ENCODE assay signal across 12 cellular contexts in the genomic region with DNA sequence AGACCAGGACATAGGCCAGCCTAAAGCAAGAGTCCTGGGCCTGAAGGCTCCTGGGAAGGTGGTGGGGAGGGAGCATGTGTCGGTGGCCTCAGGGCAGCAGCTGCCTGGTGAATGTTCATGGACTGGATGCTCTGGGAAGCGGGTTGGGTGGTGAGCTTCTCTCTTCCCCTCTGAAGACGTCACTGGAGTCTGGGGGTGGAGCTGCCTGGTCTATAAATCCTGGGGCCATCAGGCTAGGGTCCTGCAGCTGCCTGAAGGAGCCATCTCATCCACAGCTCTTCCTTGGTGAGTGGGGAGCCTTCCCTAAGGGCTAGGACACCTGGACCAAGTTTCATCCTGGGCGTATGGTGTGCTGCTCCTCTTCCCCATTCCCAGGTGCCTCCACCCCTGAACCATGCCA. TPM values are rescaled to one million over a fixed set of nuclear protein-coding genes. Genes with fewer than 3 reads are reported as not detected.
DNase-seq lines count a peak whose midpoint lies in the region; ATAC-seq, FAIRE-seq and TF ChIP-seq lines count a peak whose summit lies in the region.
"Had no signal": no experiment of that assay in that cellular context is flagged by ENCODE, and none has a peak within 500 bp of the region (broad histone marks: within the 10 kb centered on the region; RNA-seq: fewer than 3 reads in every experiment).

Gene GNRH2 (plus strand): TSS at position 242 of the 400 bp plus-strand sequence. CDS start 793 bp downstream, outside the sequence.

- no peak for FAIRE-seq in GM19239 (lab: Jason Lieb, UNC)
- FAIRE-seq: frontal cortex had no signal

- TF ChIP-seq EP300 in upper lobe of left lung (IDR thresholded peaks at IDR 0.05) = no peak

- H3K27ac Mint-ChIP-seq in naive B cell = peak within 1 kb of the TSS; percentile 33 to 86 (median 70)

- H3K4me3 ChIP-seq in heart right ventricle = peak within 1 kb of the TSS in 1 of 10 donors; percentile 11
- no peak within 1 kb of the TSS for H3K4me3 ChIP-seq in body of pancreas
- no peak within 1 kb of the TSS for H3K4me3 ChIP-seq in upper lobe of left lung

- H3K36me3 ChIP-seq in heart right ventricle = peaks cover 3 to 38% (median 22%) of the 10 kb centered on the region in 9 donors
- H3K36me3 ChIP-seq in body of pancreas (replicated peaks in 1 of 2; ENCODE audit: insufficient read depth in 1 of 2, low read depth in 2 of 2) = no peaks in the 10 kb centered on the region
- peaks cover 0 to 34% (median 27%) of the 10 kb centered on the region in 4 donors for H3K36me3 ChIP-seq in upper lobe of left lung

- 83 to 96% methylated on average over 4 of the region's 4 CpGs for WGBS in heart right ventricle, 2 donors
- 76 to 81% methylated on average over 3 to 4 of the region's 4 CpGs for WGBS in body of pancreas, 2 donors
- WGBS in upper lobe of left lung, 2 donors = 81 to 92% methylated on average over 2 to 4 of the region's 4 CpGs

- TF ChIP-seq CTCF in heart right ventricle (IDR thresholded peaks at IDR 0.05) (no peak), body of pancreas (IDR thresholded peaks at IDR 0.05) (no peak), upper lobe of left lung (IDR thresholded peaks at IDR 0.05) (no peak)

- no peaks in the 10 kb centered on the region for H3K9me3 Mint-ChIP-seq in naive B cell

- H3K36me3 Mint-ChIP-seq in naive B cell = peaks cover 7 to 14% of the 10 kb centered on the region in 2 donors

- H3K27ac ChIP-seq in heart right ventricle (peak within 1 kb of the TSS; percentile 41 to 94 (median 64)), body of pancreas (peak within 1 kb of the TSS in 3 of 4 donors; percentile 50 to 85 (median 80)), upper lobe of left lung (peak within 1 kb of the TSS in 3 of 4 donors; percentile 12 to 95 (median 57))

- H3K4me1 ChIP-seq in heart right ventricle (peaks cover 13 to 42% (median 31%) of the 10 kb centered on the region in 9 donors), body of pancreas (peaks cover 26% of the 10 kb centered on the region), upper lobe of left lung (peaks cover 16 to 36% (median 27%) of the 10 kb centered on the region in 4 donors)

- no peak for ATAC-seq in heart right ventricle
- ATAC-seq in left ventricle myocardium superior = no peak
- no peak for ATAC-seq in body of pancreas
- no peak for ATAC-seq in naive B cell (ENCODE audit: low read depth in 2 of 2)
- no peak for ATAC-seq in upper lobe of left lung (ENCODE audit: low FRiP score in 2 of 2)

- H3K4me3 Mint-ChIP-seq in naive B cell = peak within 1 kb of the TSS in 7 of 8 donors; percentile 12 to 95 (median 68)

- peaks cover 17 to 28% (median 18%) of the 10 kb centered on the region in 3 donors for H3K4me1 Mint-ChIP-seq in naive B cell

- no peaks in the 10 kb centered on the region for H3K27me3 Mint-ChIP-seq in naive B cell

- TF ChIP-seq POLR2A in body of pancreas (IDR thresholded peaks at IDR 0.05) (no peak), upper lobe of left lung (IDR thresholded peaks at IDR 0.05) (no peak)

- H3K27me3 ChIP-seq in heart right ventricle = no peaks in the 10 kb centered on the region
- no peaks in the 10 kb centered on the region for H3K27me3 ChIP-seq in body of pancreas
- no peaks in the 10 kb centered on the region for H3K27me3 ChIP-seq in upper lobe of left lung

- intact Hi-C loops in heart right ventricle (cut with DNase I) (no loop called here), left ventricle myocardium superior (cut with micrococcal nuclease) (no loop called here), body of pancreas (cut with DNase I) (no loop called here)

- no peak for DNase-seq in heart right ventricle
- DNase-seq in left ventricle myocardium superior = no peak
- no peak for DNase-seq in body of pancreas
- DNase-seq in naive B cell = no peak
- no peak for DNase-seq in upper lobe of left lung
- no peak for DNase-seq in stimulated activated CD4-positive, alpha-beta T cell treated with anti-CD3 and anti-CD28 coated beads, Interleukin-4, amount 100 ng/mL, for 24 hours
- no peak for DNase-seq in GM19239 (ENCODE audit: insufficient read length, low spot score)
- no peak for DNase-seq in DMS53 treated with DMSO at 0.1 percent for 48 hours (lab: John Stamatoyannopoulos, UW; ENCODE audit: unreplicated experiment)
- DNase-seq: GF-D8, NCI-H524 had no signal

- H3K9me3 ChIP-seq in heart right ventricle = no peaks in the 10 kb centered on the region
- H3K9me3 ChIP-seq in body of pancreas = no peaks in the 10 kb centered on the region
- H3K9me3 ChIP-seq in upper lobe of left lung = no peaks in the 10 kb centered on the region

RNA-seq across cellular contexts. Expression of gene GNRH2, which starts in this region (rescaled TPM):
- under 1 TPM in 1 of 10 donors, not detected in 9; 0.47 TPM for total RNA-seq in heart right ventricle
- polyA plus RNA-seq in heart right ventricle = not detected
- not detected for total RNA-seq in left ventricle myocardium superior
- total RNA-seq in body of pancreas = not detected
- polyA plus RNA-seq in naive B cell (ENCODE audit: low read depth in 6 of 6) = not detected
- total RNA-seq in upper lobe of left lung = 1 to 10 TPM in 1 of 6 donors, not detected in 5; 1.1 TPM
- total RNA-seq: frontal cortex had no signal
- polyA plus RNA-seq: BJ had no signal
